17 cellular contexts compared by ENCODE assay signal in the genomic region with DNA sequence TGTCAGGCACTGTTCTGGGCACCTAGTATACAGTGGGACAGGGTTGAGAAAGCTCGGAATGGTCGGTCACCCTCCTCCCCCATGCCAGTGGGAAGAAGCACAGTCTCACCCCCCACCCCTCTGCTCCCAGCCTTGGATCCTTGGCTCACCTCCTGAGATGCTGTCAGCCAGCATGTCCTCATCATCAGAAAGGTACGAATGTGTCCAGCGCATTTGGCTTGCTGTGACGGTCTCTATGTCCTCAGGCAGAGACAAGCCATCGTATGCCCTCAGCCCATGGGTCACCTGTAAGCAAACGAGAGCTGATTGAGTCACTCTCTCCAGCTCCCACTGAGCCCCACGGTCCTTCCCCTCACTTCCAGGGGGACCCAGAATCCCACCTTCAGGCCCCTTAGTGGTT. TPM values are rescaled to one million over a fixed set of nuclear protein-coding genes. Genes with fewer than 3 reads are reported as not detected.
DNase-seq lines count a peak whose midpoint lies in the region; ATAC-seq, FAIRE-seq and TF ChIP-seq lines count a peak whose summit lies in the region.
"Had no signal": no experiment of that assay in that cellular context is flagged by ENCODE, and none has a peak within 500 bp of the region (broad histone marks: within the 10 kb centered on the region; RNA-seq: fewer than 3 reads in every experiment).

No MANE protein-coding gene starts in this region.

- H3K27ac ChIP-seq in mesenchymal stem cell (ENCODE audit: low read length, poor library complexity, severe bottlenecking) (no peak overlapping the region), subcutaneous abdominal adipose tissue (ENCODE audit: low read depth, low read length) (peak overlapping the region; percentile 82)

- H2AK5ac ChIP-seq in mesenchymal stem cell (ENCODE audit: low read length, severe bottlenecking): peak overlapping the region; percentile 56

- H3K27me3 ChIP-seq in mesenchymal stem cell (ENCODE audit: control insufficient read depth in 1 of 2, insufficient read depth in 1 of 2, low read length in 2 of 2) (no peaks in the 10 kb centered on the region), subcutaneous abdominal adipose tissue (ENCODE audit: control insufficient read depth in 5 of 5, insufficient read depth in 4 of 5, low read length in 5 of 5) (no peaks in the 10 kb centered on the region)

- H3K4me3 Mint-ChIP-seq in HFFc6 (no peak overlapping the region), endothelial cell (ENCODE audit: unreplicated experiment) (peak overlapping the region; percentile 69)
- H3K4me3 Mint-ChIP-seq: memory B cell had no signal

- H3K4me2 ChIP-seq in mesenchymal stem cell (ENCODE audit: low read length, poor library complexity, severe bottlenecking): no peak overlapping the region
- H3K4me2 ChIP-seq: SK-N-SH had no signal

- H2BK15ac ChIP-seq in mesenchymal stem cell (ENCODE audit: low read depth, poor library complexity, severe bottlenecking): no peak overlapping the region

- H3K14ac ChIP-seq in mesenchymal stem cell (ENCODE audit: low read length in 2 of 2): no peak overlapping the region

- no peaks in the 10 kb centered on the region for H3K9me3 ChIP-seq in mesenchymal stem cell (ENCODE audit: control insufficient read depth, low read length)
- no peaks in the 10 kb centered on the region for H3K9me3 ChIP-seq in subcutaneous abdominal adipose tissue (ENCODE audit: control insufficient read depth in 5 of 5, low read length in 5 of 5)
- H3K9me3 ChIP-seq: SK-N-SH had no signal

- H3K36me3 Mint-ChIP-seq in HFFc6 (ENCODE audit: low read depth) (peaks cover 12% of the 10 kb centered on the region), endothelial cell (ENCODE audit: low read depth, unreplicated experiment) (peaks cover 45% of the 10 kb centered on the region)
- H3K36me3 Mint-ChIP-seq: memory B cell had no signal

- H4K8ac ChIP-seq in mesenchymal stem cell (ENCODE audit: low read length): no peak overlapping the region

- H3K4me1 ChIP-seq in mesenchymal stem cell (ENCODE audit: control insufficient read depth, insufficient read depth, low read depth, low read length): peaks cover 38% of the 10 kb centered on the region
- peaks cover 42 to 83% (median 82%) of the 10 kb centered on the region in 5 donors for H3K4me1 ChIP-seq in subcutaneous abdominal adipose tissue (ENCODE audit: control insufficient read depth in 5 of 5, insufficient read depth in 5 of 5, low read length in 5 of 5)

- H3K18ac ChIP-seq in mesenchymal stem cell (ENCODE audit: low read depth in 1 of 2, low read length in 2 of 2): no peak overlapping the region

- peaks cover 50 to 72% of the 10 kb centered on the region in 2 experiments for H3K36me3 ChIP-seq in mesenchymal stem cell (ENCODE audit: control insufficient read depth in 1 of 2, insufficient read depth in 2 of 2, low read depth in 1 of 2, low read length in 2 of 2)
- H3K36me3 ChIP-seq in subcutaneous abdominal adipose tissue (ENCODE audit: control insufficient read depth in 5 of 5, insufficient read depth in 5 of 5, low read length in 5 of 5): peaks cover 0 to 55% (median 52%) of the 10 kb centered on the region in 5 donors

- no peak overlapping the region for H2BK5ac ChIP-seq in mesenchymal stem cell (ENCODE audit: low read depth, low read length, poor library complexity, severe bottlenecking)

- H2BK12ac ChIP-seq in mesenchymal stem cell (ENCODE audit: low read length in 2 of 2): no peak overlapping the region

- TF ChIP-seq CTCF in HFFc6 (IDR thresholded peaks at IDR 0.05) (no peak), endothelial cell (IDR thresholded peaks at IDR 0.05; ENCODE audit: unreplicated experiment) (no peak)

- 96% methylated on average over 6 of the region's 8 CpGs for WGBS in mesenchymal stem cell

- no peak overlapping the region for H3K23ac ChIP-seq in mesenchymal stem cell (ENCODE audit: low read length in 2 of 2)

- H3K79me1 ChIP-seq in mesenchymal stem cell (replicated peaks; ENCODE audit: low read length, poor library complexity, severe bottlenecking): peaks cover 55% of the 10 kb centered on the region

- H3K9me3 Mint-ChIP-seq in HFFc6: no peaks in the 10 kb centered on the region
- no peaks in the 10 kb centered on the region for H3K9me3 Mint-ChIP-seq in endothelial cell (ENCODE audit: unreplicated experiment)
- H3K9me3 Mint-ChIP-seq: memory B cell had no signal

- H3K4ac ChIP-seq in mesenchymal stem cell (ENCODE audit: low read depth in 1 of 2, low read length in 2 of 2): no peak overlapping the region

- DNase-seq in HFFc6: no peak
- DNase-seq in endothelial cell (ENCODE audit: low spot score): no peak
- DNase-seq in mesenchymal stem cell: no peak
- DNase-seq in Ammon's horn (ENCODE audit: low spot score): no peak
- DNase-seq in NCI-H82 treated with DMSO at 0.1 percent for 48 hours (lab: John Stamatoyannopoulos, UW; ENCODE audit: unreplicated experiment): no peak
- no peak for DNase-seq in GM19239 (ENCODE audit: insufficient read length, low spot score)
- DNase-seq: ACHN; activated CD8-positive, alpha-beta memory T cell treated with anti-CD3 and anti-CD28 coated beads for 24 hours; COR-L47; Kasumi-1; NCI-H446; SK-N-SH; stimulated activated naive CD8-positive, alpha-beta T cell treated with anti-CD3 and anti-CD28 coated beads, Interleukin-15, Interleukin-2, amounts not matched to agents 100 U/mL and 50 U/mL, for 24 hours had no signal

- H3K27me3 Mint-ChIP-seq in HFFc6 (ENCODE audit: insufficient read depth): peaks cover 8% of the 10 kb centered on the region
- H3K27me3 Mint-ChIP-seq in endothelial cell (ENCODE audit: unreplicated experiment): peaks cover 27% of the 10 kb centered on the region

- H3K4me3 ChIP-seq in mesenchymal stem cell (ENCODE audit: insufficient read depth in 1 of 2, low read depth in 1 of 2, low read length in 2 of 2) (no peak overlapping the region), subcutaneous abdominal adipose tissue (ENCODE audit: low read depth in 1 of 5, low read length in 5 of 5) (no peak overlapping the region)

- peak overlapping the region; percentile 69 for H3K27ac Mint-ChIP-seq in HFFc6
- peak overlapping the region; percentile 98 for H3K27ac Mint-ChIP-seq in endothelial cell (ENCODE audit: unreplicated experiment)
- H3K27ac Mint-ChIP-seq: memory B cell had no signal

- H4K91ac ChIP-seq in mesenchymal stem cell (ENCODE audit: low read length): no peak overlapping the region

- no peak overlapping the region for H2AFZ ChIP-seq in mesenchymal stem cell (ENCODE audit: low read depth, low read length)

- H2BK120ac ChIP-seq in mesenchymal stem cell (ENCODE audit: low read depth, low read length): no peak overlapping the region

- FAIRE-seq in GM19239 (lab: Jason Lieb, UNC): no peak
- FAIRE-seq: G401.6 had no signal

- H3K9ac ChIP-seq in mesenchymal stem cell (ENCODE audit: low read length) (peak overlapping the region; percentile 66), subcutaneous abdominal adipose tissue (ENCODE audit: low read length in 5 of 5) (peak overlapping the region; percentile 6 to 60 (median 39))
- H3K9ac ChIP-seq: SK-N-SH had no signal

- ATAC-seq in HG03354 (IDR thresholded peaks at IDR 0.05; ENCODE audit: poor library complexity, severe bottlenecking, unreplicated experiment): no peak
- ATAC-seq: stimulated activated naive CD8-positive, alpha-beta T cell treated with anti-CD3 and anti-CD28 coated beads, Interleukin-15, Interleukin-2, amounts not matched to agents 100 U/mL and 50 U/mL, for 24 hours had no signal

- H3K4me1 Mint-ChIP-seq in HFFc6 (ENCODE audit: low read depth): peaks cover 44% of the 10 kb centered on the region
- H3K4me1 Mint-ChIP-seq in endothelial cell (ENCODE audit: unreplicated experiment): peaks cover 52% of the 10 kb centered on the region
- H3K4me1 Mint-ChIP-seq: memory B cell had no signal

RNA-seq across cellular contexts. Expression of a gene that starts 41.1 kb away (rescaled TPM):
- 100 to 1,000 TPM; 275 to 430 (median 297) TPM for total RNA-seq in HFFc6 (2021; fragmentation: NEBNext Ultra II Directional; extraction: Animal tissue kit (Norgen Biotek cat#: 25700))
- 1,732 TPM for total RNA-seq in endothelial cell (ENCODE audit: unreplicated experiment)
- polyA plus RNA-seq in mesenchymal stem cell (2013, experiment 1 of 2): 26.3 TPM
- 21.0 TPM for polyA plus RNA-seq in mesenchymal stem cell (2013, experiment 2 of 2)
